8 cellular contexts compared by ENCODE assay signal in the genomic region with DNA sequence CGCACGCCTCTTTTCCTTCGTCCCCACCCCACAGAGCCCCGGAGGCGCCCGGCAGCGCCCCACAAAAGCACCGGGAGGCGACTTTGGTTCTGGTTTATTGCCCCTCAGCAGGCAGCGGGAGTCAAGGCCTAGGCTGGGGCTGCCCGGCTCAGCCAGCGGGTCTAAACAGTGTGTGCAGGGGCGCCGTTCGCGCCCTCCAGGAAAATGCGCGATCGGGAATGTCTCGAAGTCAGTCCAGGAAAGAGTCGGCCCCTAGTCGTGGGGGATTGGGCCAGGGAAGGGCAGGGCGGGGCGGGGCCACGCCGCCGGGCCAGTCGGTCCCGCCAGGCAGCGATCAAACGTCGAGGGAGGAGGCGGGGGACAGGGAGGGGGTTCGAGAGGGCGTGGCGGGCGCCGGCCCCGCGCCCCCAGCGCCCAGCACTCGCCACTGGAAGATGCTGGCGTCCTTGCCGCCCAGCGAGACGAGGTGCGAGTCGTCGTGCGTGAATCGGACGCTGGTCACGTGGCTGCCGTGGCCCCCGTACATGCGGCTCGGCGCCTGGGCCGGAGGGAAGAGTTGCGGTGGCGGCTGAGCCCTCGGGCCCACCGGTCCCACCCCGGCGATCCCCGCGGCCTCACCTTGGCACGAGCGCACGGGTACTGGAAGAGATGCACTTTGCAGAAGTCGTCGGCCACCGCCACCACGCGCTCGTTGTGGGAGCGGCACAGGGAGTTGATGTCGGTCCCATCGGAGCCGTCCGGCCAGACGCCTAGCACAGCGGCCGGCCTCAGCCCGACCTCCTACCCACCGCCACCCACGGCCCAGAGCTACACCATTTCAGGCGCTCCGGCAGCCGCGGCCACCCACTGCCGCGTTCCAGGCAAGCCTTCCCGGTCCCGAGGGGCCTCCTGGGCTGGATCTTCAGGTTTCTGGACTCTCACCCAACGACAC. TPM values are rescaled to one million over a fixed set of nuclear protein-coding genes. Genes with fewer than 3 reads are reported as not detected.
DNase-seq lines count a peak whose midpoint lies in the region; ATAC-seq and TF ChIP-seq lines count a peak whose summit lies in the region.

No MANE protein-coding gene starts in this region.

- in situ Hi-C loops in transverse colon (cut with MboI; ENCODE audit: low pct_ligation_motif_present in 1 of 4, low pct_unique_long_range_greater_than_20kb in 1 of 4, low sequenced_read_pairs in 3 of 4), result no loop called here

- H3K4me3 ChIP-seq in GM06990 (replicated peaks; ENCODE audit: low read depth, low read length), result peak overlapping the region; percentile 36
- peak overlapping the region; percentile 95 for H3K4me3 ChIP-seq in WERI-Rb-1 (ENCODE audit: low read depth, low read length)
- H3K4me3 ChIP-seq in mononuclear cell (ENCODE audit: low read length), result peak overlapping the region; percentile 93
- peak overlapping the region; percentile 35 to 99 (median 87) for H3K4me3 ChIP-seq in transverse colon

- ATAC-seq in GM21447 (IDR thresholded peaks at IDR 0.05; ENCODE audit: unreplicated experiment) (no peak), GM19463 (IDR thresholded peaks at IDR 0.05; ENCODE audit: unreplicated experiment) (no peak)

- H3K27ac ChIP-seq in WERI-Rb-1 (peak overlapping the region; percentile 97), transverse colon (peak overlapping the region; percentile 96 to 100 (median 98))

- TF ChIP-seq POLR2A in erythroblast (IDR thresholded peaks at IDR 0.05; ENCODE audit: low read length) (no peak), transverse colon (IDR thresholded peaks at IDR 0.05) (no peak)

- no peak for TF ChIP-seq EP300 in transverse colon (IDR thresholded peaks at IDR 0.05; ENCODE audit: low read depth)

- TF ChIP-seq CTCF in GM06990 (IDR thresholded peaks at IDR 0.05; ENCODE audit: insufficient read depth, low read length, poor library complexity, severe bottlenecking) (no peak), WERI-Rb-1 (IDR thresholded peaks at IDR 0.05; ENCODE audit: low read depth, low read length) (no peak), transverse colon (IDR thresholded peaks at IDR 0.05) (peak in 3 of 5 experiments; percentile 12 to 27 (median 14))

- DNase-seq in GM06990 (ENCODE audit: extremely low read depth, insufficient read length) (no peak), MV-4-11 (lab: John Stamatoyannopoulos, UW) (peak; percentile 46), WERI-Rb-1 (peak; percentile 72), erythroblast (lab: John Stamatoyannopoulos, UW) (peak; percentile 72 to 75), transverse colon (peak; percentile 74)

- peaks cover 22% of the 10 kb centered on the region for H3K36me3 ChIP-seq in GM06990 (ENCODE audit: control insufficient read depth, insufficient read depth, low read length)
- H3K36me3 ChIP-seq in WERI-Rb-1, result peaks cover 43% of the 10 kb centered on the region
- peaks cover 0 to 10% (median 5%) of the 10 kb centered on the region in 4 donors for H3K36me3 ChIP-seq in transverse colon

- H3K4me1 ChIP-seq in mononuclear cell (ENCODE audit: insufficient read depth, low read length) (peaks cover 47% of the 10 kb centered on the region), transverse colon (peaks cover 13 to 49% (median 34%) of the 10 kb centered on the region in 4 donors)

- H3K9me3 ChIP-seq in WERI-Rb-1 (ENCODE audit: severe bottlenecking), result no peaks in the 10 kb centered on the region
- H3K9me3 ChIP-seq in mononuclear cell (ENCODE audit: low read depth, low read length), result no peaks in the 10 kb centered on the region
- H3K9me3 ChIP-seq in transverse colon, result no peaks in the 10 kb centered on the region

- intact Hi-C loops in transverse colon (cut with DNase I; ENCODE audit: low total_unique reads), result no loop called here

- H3K27me3 ChIP-seq in GM06990 (replicated peaks; ENCODE audit: control insufficient read depth, insufficient read depth, low read length) (no peaks in the 10 kb centered on the region), WERI-Rb-1 (ENCODE audit: insufficient read depth, low read depth, severe bottlenecking) (no peaks in the 10 kb centered on the region), mononuclear cell (ENCODE audit: insufficient read depth, low read length) (no peaks in the 10 kb centered on the region), transverse colon (no peaks in the 10 kb centered on the region)

- 38% methylated on average over 47 of the region's 96 CpGs; no CpG with 5 or more reads in 1 of the 2 donors for WGBS in transverse colon (ENCODE audit: low coverage in 1 of 2), 2 donors

RNA-seq across cellular contexts. Expression of gene MTA2, which starts 0.7 kb away (rescaled TPM):
- total RNA-seq in mononuclear cell, result 102 TPM
- 10 to 100 TPM; 42.0 to 80.1 (median 62.1) TPM for total RNA-seq in transverse colon

RNA-seq across cellular contexts. Expression of gene EML3, which starts 10.2 kb away (rescaled TPM):
- 32.2 TPM for total RNA-seq in mononuclear cell
- total RNA-seq in transverse colon, result 10 to 100 TPM; 35.0 to 61.1 (median 44.9) TPM

RNA-seq across cellular contexts. Expression of gene ROM1, which starts 10.7 kb away (rescaled TPM):
- total RNA-seq in mononuclear cell (1.3 TPM), transverse colon (1 to 10 TPM in 2 of 4 donors, not detected in 2; 5.3 to 5.6 TPM)

RNA-seq across cellular contexts. Expression of gene TUT1, which starts 11.1 kb away (rescaled TPM):
- total RNA-seq in mononuclear cell, result 3.3 TPM
- total RNA-seq in transverse colon, result 10 to 100 TPM in 2 of 4 donors, 1 to 10 TPM in 2; 6.0 to 12.4 (median 9.8) TPM

RNA-seq across cellular contexts. Expression of gene B3GAT3, which starts 19.4 kb away (rescaled TPM):
- total RNA-seq in mononuclear cell, result 15.7 TPM
- 10 to 100 TPM; 28.0 to 47.4 (median 40.8) TPM for total RNA-seq in transverse colon

Comparison
In these comparisons a context has a peak if more than half of its experiments do, and no peak if none do; other contexts are left out.
1. H3K4me3 ChIP-seq: peak in every context shown above with its lines; median percentile 95 in WERI-Rb-1; 93 in mononuclear cell; 87 in transverse colon; 36 in GM06990.
2. CTCF ChIP-seq: peak in transverse colon (3 of 5); none in GM06990 (single experiment) and WERI-Rb-1 (single experiment).